7 cellular contexts compared by ENCODE assay signal in genomic region chr11:134344497-134345236, GRCh38. TPM values are rescaled to one million over a fixed set of nuclear protein-coding genes. Genes with fewer than 3 reads are reported as not detected.
DNase-seq lines count a peak whose midpoint lies in the region; ATAC-seq, FAIRE-seq and TF ChIP-seq lines count a peak whose summit lies in the region.
"Not testable (repeated sequence)": the region's sequence is repeated elsewhere in the genome, so short reads cannot be mapped to it uniquely, and the experiment has no call there.

No MANE protein-coding gene starts in this region.

- not testable (repeated sequence) for H3K4me3 ChIP-seq in K562; gastroesophageal sphincter; right cardiac atrium (ENCODE audit: low read length); lung

- not testable (repeated sequence) for H3K36me3 Mint-ChIP-seq in H9 (ENCODE audit: insufficient read depth in 1 of 3, low read depth in 3 of 3)

- in situ Hi-C loops in K562 (cut with MboI): not testable (repeated sequence)

- H2BK120ac ChIP-seq in H9 (ENCODE audit: low read depth, low read length, poor library complexity, severe bottlenecking): not testable (repeated sequence)

- not testable (repeated sequence) for H3K14ac ChIP-seq in H9 (ENCODE audit: insufficient read depth, low read length)

- H3K36me3 ChIP-seq in K562 (ENCODE audit: control insufficient read depth, insufficient read depth, low read length); gastroesophageal sphincter; lung (ENCODE audit: control insufficient read depth in 2 of 2, insufficient read depth in 2 of 2, low read length in 2 of 2): not testable (repeated sequence)

- H3K79me2 ChIP-seq in H9 (ENCODE audit: insufficient read depth, low read length); K562 (ENCODE audit: control insufficient read depth, insufficient read depth, low read length): not testable (repeated sequence)

- not testable (repeated sequence) for H4K5ac ChIP-seq in H9 (ENCODE audit: insufficient read length, low read depth, low read length)

- not testable (repeated sequence) for H3K79me1 ChIP-seq in H9 (ENCODE audit: insufficient read depth, low read depth, low read length, poor library complexity, severe bottlenecking)

- H3K27ac ChIP-seq in H9 (ENCODE audit: insufficient read length, low read depth, low read length); K562 (ENCODE audit: extremely low read depth, low read depth, low read length); gastroesophageal sphincter; right cardiac atrium (ENCODE audit: low read length); lung (ENCODE audit: low read depth in 1 of 2, low read length in 1 of 2): not testable (repeated sequence)

- H3K9ac ChIP-seq in H9 (ENCODE audit: extremely low read depth, insufficient read length, low read length); K562 (ENCODE audit: insufficient read depth in 1 of 2, low read depth in 2 of 2, low read length in 2 of 2): not testable (repeated sequence)

- not testable (repeated sequence) for H3K4me2 ChIP-seq in H9 (ENCODE audit: insufficient read depth, insufficient read length, low read length); K562 (ENCODE audit: insufficient read depth, low read length)

- not testable (repeated sequence) for H3K23ac ChIP-seq in H9 (ENCODE audit: insufficient read length, low read depth, low read length)

- H2BK20ac ChIP-seq in H9 (ENCODE audit: low read depth, low read length, poor library complexity, severe bottlenecking): not testable (repeated sequence)

- not testable (repeated sequence) for BruUV-seq in K562 (replicated peaks; lab: Mats Ljungman, UMichigan)

- TF ChIP-seq POLR2A in K562 (conservative IDR thresholded peaks at IDR 0.05); gastroesophageal sphincter (IDR thresholded peaks at IDR 0.05): not testable (repeated sequence)

- ATAC-seq in K562 (peak; percentile 52), gastroesophageal sphincter (peak; percentile 30), right cardiac atrium (peak; percentile 27 to 44)
- ATAC-seq in lung (ENCODE audit: insufficient read depth, low FRiP score): not testable (repeated sequence)
- ATAC-seq in stimulated activated naive CD8-positive, alpha-beta T cell treated with anti-CD3 and anti-CD28 coated beads, Interleukin-15, Interleukin-2, amounts not matched to agents 100 U/mL and 50 U/mL, for 24 hours: peak; percentile 29

- POLR2A ChIA-PET in K562 (lab: Yijun Ruan, JAX): not testable (repeated sequence)

- not testable (repeated sequence) for H2BK15ac ChIP-seq in H9 (ENCODE audit: low read depth, low read length)

- not testable (repeated sequence) for H3K18ac ChIP-seq in H9 (ENCODE audit: insufficient read length, low read depth, low read length)

- not testable (repeated sequence) for TF ChIP-seq CTCF in H9 (conservative IDR thresholded peaks at IDR 0.05); K562 (IDR thresholded peaks at IDR 0.05 in 2 of 3, conservative IDR thresholded peaks at IDR 0.05 in 1 of 3; ENCODE audit: insufficient read depth in 2 of 3, low read depth in 1 of 3, low read length in 3 of 3); gastroesophageal sphincter (IDR thresholded peaks at IDR 0.05); lung (IDR thresholded peaks at IDR 0.05; ENCODE audit: control extremely low read depth, extremely low read depth)

- not testable (repeated sequence) for TF ChIP-seq RAD21 in K562 (CRISPR knock-in tag; conservative IDR thresholded peaks at IDR 0.05 in 1 of 2, IDR thresholded peaks at IDR 0.05 in 1 of 2)

- H3K9me3 Mint-ChIP-seq in H9: not testable (repeated sequence)

- intact Hi-C loops in K562 (cut with micrococcal nuclease); right cardiac atrium (cut with DNase I): not testable (repeated sequence)

- not testable (repeated sequence) for H3K4me1 ChIP-seq in H9 (ENCODE audit: insufficient read depth, low read length); K562 (replicated peaks in 1 of 2; ENCODE audit: control insufficient read depth in 2 of 2, insufficient read depth in 2 of 2, low read length in 2 of 2); gastroesophageal sphincter; right cardiac atrium (ENCODE audit: control insufficient read depth, insufficient read depth, low read length); lung (ENCODE audit: control insufficient read depth in 2 of 2, insufficient read depth in 2 of 2, low read length in 2 of 2)

- not testable (repeated sequence) for FAIRE-seq in K562 (lab: Jason Lieb, UNC)

- TF ChIP-seq EP300 in K562 (IDR thresholded peaks at IDR 0.05; ENCODE audit: low read length); gastroesophageal sphincter (IDR thresholded peaks at IDR 0.05): not testable (repeated sequence)

- H4K91ac ChIP-seq in H9 (ENCODE audit: insufficient read length, low read depth, low read length): not testable (repeated sequence)

- not testable (repeated sequence) for H3K27me3 ChIP-seq in H9 (ENCODE audit: insufficient read depth, low read length); K562 (ENCODE audit: control insufficient read depth in 2 of 2, insufficient read depth in 2 of 2, low read length in 2 of 2); gastroesophageal sphincter; right cardiac atrium (ENCODE audit: control insufficient read depth, insufficient read depth); lung (ENCODE audit: control insufficient read depth, insufficient read depth)

- not testable (repeated sequence) for H3T11ph ChIP-seq in H9 (ENCODE audit: low read length)

- not testable (repeated sequence) for H2BK12ac ChIP-seq in H9 (ENCODE audit: insufficient read length, low read depth, low read length)

- H2AK5ac ChIP-seq in H9 (ENCODE audit: insufficient read length, low read length): not testable (repeated sequence)

- H3K4me3 Mint-ChIP-seq in H9: not testable (repeated sequence)

- H4K20me1 ChIP-seq in H9 (ENCODE audit: control insufficient read depth, insufficient read depth, insufficient read length); K562 (replicated peaks; ENCODE audit: control insufficient read depth, insufficient read depth, low read length): not testable (repeated sequence)

- not testable (repeated sequence) for H3K4ac ChIP-seq in H9 (ENCODE audit: low read depth, low read length)

- DNase-seq in H9: peak; percentile 26
- DNase-seq in K562 (ENCODE audit: extremely low read depth in 1 of 4, low spot score in 3 of 4); right cardiac atrium; stimulated activated naive CD8-positive, alpha-beta T cell treated with anti-CD3 and anti-CD28 coated beads, Interleukin-15, Interleukin-2, amounts not matched to agents 100 U/mL and 50 U/mL, for 24 hours: not testable (repeated sequence)
- DNase-seq in lung (ENCODE audit: low spot score): peak; percentile 22
- peak; percentile 34 for DNase-seq in ureter (ENCODE audit: low spot score)

- not testable (repeated sequence) for H2AFZ ChIP-seq in H9 (ENCODE audit: low read length); K562 (ENCODE audit: low read depth, low read length)

- H2BK5ac ChIP-seq in H9 (ENCODE audit: insufficient read length, low read length): not testable (repeated sequence)

- H3K56ac ChIP-seq in H9 (ENCODE audit: insufficient read length, low read depth, low read length): not testable (repeated sequence)

- H3K9me1 ChIP-seq in K562 (ENCODE audit: control insufficient read depth, insufficient read depth, low read length): not testable (repeated sequence)

- H3K27me3 Mint-ChIP-seq in H9 (ENCODE audit: low read depth): not testable (repeated sequence)

- not testable (repeated sequence) for H4K8ac ChIP-seq in H9 (replicated peaks; ENCODE audit: insufficient read length, low read depth, low read length)

- no CpG with 5 or more reads among the region's 28 CpGs for whole genome bisulfite sequencing in H9 (ENCODE audit: extremely low coverage, insufficient read length, low lambda C conversion rate)
- WGBS in K562 (ENCODE audit: insufficient coverage, low coverage, missing lambda C conversion rate): 45% methylated on average over 14 of the region's 28 CpGs
- WGBS in gastroesophageal sphincter (ENCODE audit: low coverage in 1 of 2), 2 donors: no CpG with 5 or more reads among the region's 28 CpGs
- 85% methylated on average over 27 of the region's 28 CpGs for WGBS in right cardiac atrium
- 86 to 91% methylated on average over 24 to 27 of the region's 28 CpGs for WGBS in lung, 2 donors

- H3K23me2 ChIP-seq in H9 (ENCODE audit: insufficient read length, low read depth, low read length, poor library complexity, severe bottlenecking): not testable (repeated sequence)

- H3K4me1 Mint-ChIP-seq in H9: not testable (repeated sequence)

- not testable (repeated sequence) for H3K9me3 ChIP-seq in H9 (ENCODE audit: control insufficient read depth, low read depth, low read length); K562 (replicated peaks; ENCODE audit: control insufficient read depth, insufficient read depth, low read depth, low read length); gastroesophageal sphincter; right cardiac atrium (ENCODE audit: control insufficient read depth, low read length); lung (ENCODE audit: control insufficient read depth in 2 of 2, insufficient read depth in 1 of 2, low read length in 1 of 2)

- CTCF ChIA-PET in K562 (lab: Yijun Ruan, JAX; ENCODE audit: low intra/inter-chr PET ratio): not testable (repeated sequence)

- not testable (repeated sequence) for H3K27ac Mint-ChIP-seq in H9

RNA-seq across cellular contexts. Expression of gene GLB1L2, which starts 12.9 kb away (rescaled TPM):
- total RNA-seq in H9 (2021) (2.0 and 2.4 TPM in 2 replicates), K562 (2014; rRNA removed) (13.8 and 15.7 TPM in 2 replicates), K562 (2014; rRNA removed; fragmentation: Illumina TruSeq; extraction: Trizol) (9.5 and 10.4 TPM in 2 replicates), K562 (2015; rRNA removed; fragmentation: Illumina TruSeq; extraction: Trizol) (10.0 and 10.9 TPM in 2 replicates), K562 (2021) (15.4 and 16.8 TPM in 2 replicates), gastroesophageal sphincter (1 to 10 TPM; 3.8 to 9.7 (median 8.6) TPM), right cardiac atrium (1 to 10 TPM in 2 of 4 donors, under 1 TPM in 2; 0.85 to 1.6 (median 1.2) TPM), lung (10 to 100 TPM in 1 of 2 donors, 1 to 10 TPM in 1; 7.3 to 13.6 TPM), ureter (11.1 TPM)
- 48.6 and 100 TPM in 2 replicates for total RNA-seq in K562 (2011; cell fraction: chromatin; rRNA removed; ENCODE audit: low replicate concordance)
- 62.0 and 67.0 TPM in 2 replicates for total RNA-seq in K562 (2011; cell fraction: nucleolus; rRNA removed)
- 55.1 and 55.6 TPM in 2 replicates for total RNA-seq in K562 (2011; cell fraction: nucleoplasm; rRNA removed)
- polyA plus RNA-seq in K562 (2011; rRNA removed) (20.8 and 21.4 TPM in 2 replicates), K562 (2014; fragmentation: Illumina TruSeq; extraction: Trizol) (19.1 and 19.2 TPM in 2 replicates), K562 (2014; fragmentation: Nextera tagmentation; extraction: Ambion mirVana) (1 to 10 TPM in 1 of 2 experiments, under 1 TPM in 1; 0.84 to 2.5 TPM), K562 (2014; rRNA removed) (14.9 and 15.6 TPM in 2 replicates), right cardiac atrium (0.61 TPM), lung (10 to 100 TPM in 1 of 2 donors, 1 to 10 TPM in 1; 7.1 to 11.4 TPM)
- 18.1 and 23.1 TPM in 2 replicates for polyA plus RNA-seq in K562 (2011; cell fraction: cytosol; rRNA removed)
- polyA plus RNA-seq in K562 (2011; cell fraction: nucleus; rRNA removed): 61.7 and 88.8 TPM in 2 replicates
- polyA plus RNA-seq in K562 (2012): 15.6 and 20.4 TPM in 2 replicates
- 10.6 and 15.3 TPM in 2 replicates for polyA minus RNA-seq in K562 (2011; rRNA and poly(A)+ RNA removed)
- polyA minus RNA-seq in K562 (2011; cell fraction: cytosol; rRNA and poly(A)+ RNA removed): 9.0 and 11.4 TPM in 2 replicates
- 12.4 and 13.2 TPM in 2 replicates for polyA minus RNA-seq in K562 (2011; cell fraction: nucleus; rRNA and poly(A)+ RNA removed)
